7 cellular contexts compared by ENCODE assay signal in genomic region chr6:106251531-106252255, GRCh38.
DNase-seq lines count a peak whose midpoint lies in the region; ATAC-seq and TF ChIP-seq lines count a peak whose summit lies in the region.
"Not testable (repeated sequence)": the region's sequence is repeated elsewhere in the genome, so short reads cannot be mapped to it uniquely, and the experiment has no call there.

No MANE protein-coding gene starts in this region.

- not testable (repeated sequence) for H3K4me3 Mint-ChIP-seq in activated CD4-positive, alpha-beta T cell treated with anti-CD3 and anti-CD28 coated beads, Interleukin-2, amount 10 ng/mL, durations not matched to agents 24 days and 14 days

- not testable (repeated sequence) for H3K4me3 ChIP-seq in cardiac fibroblast (replicated peaks in 1 of 2; ENCODE audit: low read depth in 2 of 2, low read length in 2 of 2)

- ATAC-seq in sciatic nerve: peak; percentile 62

- not testable (repeated sequence) for H3K27me3 Mint-ChIP-seq in activated CD4-positive, alpha-beta T cell treated with anti-CD3 and anti-CD28 coated beads, Interleukin-2, amount 10 ng/mL, durations not matched to agents 24 days and 14 days

- H3K36me3 Mint-ChIP-seq in activated CD4-positive, alpha-beta T cell treated with anti-CD3 and anti-CD28 coated beads, Interleukin-2, amount 10 ng/mL, durations not matched to agents 24 days and 14 days (ENCODE audit: low read depth): not testable (repeated sequence)

- DNase-seq in Daoy (ENCODE audit: low read depth): peak; percentile 41
- peak; percentile 82 for DNase-seq in M059J (ENCODE audit: low read depth)
- DNase-seq in activated CD4-positive, alpha-beta T cell treated with anti-CD3 and anti-CD28 coated beads, Interleukin-2, amount 10 ng/mL, durations not matched to agents 24 days and 14 days; sciatic nerve (ENCODE audit: low spot score): not testable (repeated sequence)
- DNase-seq in cardiac fibroblast (ENCODE audit: low read depth in 2 of 2): peak; percentile 44 to 78
- DNase-seq in fibroblast of the conjunctiva (ENCODE audit: low read depth): peak; percentile 28
- DNase-seq in kidney tubule cell (ENCODE audit: low spot score): peak; percentile 38

- peak overlapping the region; percentile 25 for H3K27ac Mint-ChIP-seq in activated CD4-positive, alpha-beta T cell treated with anti-CD3 and anti-CD28 coated beads, Interleukin-2, amount 10 ng/mL, durations not matched to agents 24 days and 14 days

- intact Hi-C loops in activated CD4-positive, alpha-beta T cell treated with anti-CD3 and anti-CD28 coated beads, Interleukin-2, amount 10 ng/mL, durations not matched to agents 24 days and 14 days (cut with micrococcal nuclease); sciatic nerve (cut with DNase I): not testable (repeated sequence)

- H3K9me3 Mint-ChIP-seq in activated CD4-positive, alpha-beta T cell treated with anti-CD3 and anti-CD28 coated beads, Interleukin-2, amount 10 ng/mL, durations not matched to agents 24 days and 14 days: not testable (repeated sequence)

- not testable (repeated sequence) for TF ChIP-seq CTCF in cardiac fibroblast (IDR thresholded peaks at IDR 0.05; ENCODE audit: low read depth, low read length)

- not testable (repeated sequence) for H3K4me1 Mint-ChIP-seq in activated CD4-positive, alpha-beta T cell treated with anti-CD3 and anti-CD28 coated beads, Interleukin-2, amount 10 ng/mL, durations not matched to agents 24 days and 14 days
